Comparison of ENCODE assay signal across 22 cellular contexts in genomic region chr12:100114574-100114973, GRCh38. TPM values are rescaled to one million over a fixed set of nuclear protein-coding genes. Genes with fewer than 3 reads are reported as not detected.
DNase-seq lines count a peak whose midpoint lies in the region; ATAC-seq and TF ChIP-seq lines count a peak whose summit lies in the region.
"Had no signal": no experiment of that assay in that cellular context is flagged by ENCODE, and none has a peak within 500 bp of the region (broad histone marks: within the 10 kb centered on the region; RNA-seq: fewer than 3 reads in every experiment).

No MANE protein-coding gene starts in this region.

- H3K9me3 Mint-ChIP-seq in activated CD8-positive, alpha-beta memory T cell treated with anti-CD3 and anti-CD28 coated beads, Interleukin-2, amount 10 ng/mL, durations not matched to agents 7 days and 5 days (ENCODE audit: low read depth), result peaks cover 4% of the 10 kb centered on the region

- H3K4me3 ChIP-seq in suprapubic skin, result no peak overlapping the region
- no peak overlapping the region for H3K4me3 ChIP-seq in sigmoid colon
- H3K4me3 ChIP-seq: stomach had no signal

- H3K27ac Mint-ChIP-seq in activated CD8-positive, alpha-beta memory T cell treated with anti-CD3 and anti-CD28 coated beads, Interleukin-2, amount 10 ng/mL, durations not matched to agents 7 days and 5 days, result no peak overlapping the region
- H3K27ac Mint-ChIP-seq: activated CD4-positive, alpha-beta T cell treated with anti-CD3 and anti-CD28 coated beads, Interleukin-2, amount 10 ng/mL, durations not matched to agents 7 days and 5 days; mesothelial cell of epicardium had no signal

- H3K27ac ChIP-seq in suprapubic skin (no peak overlapping the region), sigmoid colon (no peak overlapping the region)
- H3K27ac ChIP-seq: brain microvascular endothelial cell, stomach had no signal

- H3K4me1 Mint-ChIP-seq in activated CD8-positive, alpha-beta memory T cell treated with anti-CD3 and anti-CD28 coated beads, Interleukin-2, amount 10 ng/mL, durations not matched to agents 7 days and 5 days, result peaks cover 9% of the 10 kb centered on the region

- H3K36me3 ChIP-seq in suprapubic skin, result no peaks in the 10 kb centered on the region
- H3K36me3 ChIP-seq in sigmoid colon, result no peaks in the 10 kb centered on the region
- H3K36me3 ChIP-seq: brain microvascular endothelial cell, stomach had no signal

- TF ChIP-seq CTCF in omental fat pad (IDR thresholded peaks at IDR 0.05), result no peak
- no peak for TF ChIP-seq CTCF in suprapubic skin (IDR thresholded peaks at IDR 0.05)
- TF ChIP-seq CTCF in sigmoid colon (IDR thresholded peaks at IDR 0.05), result no peak

- H3K4me1 ChIP-seq in suprapubic skin, result peaks cover 7% of the 10 kb centered on the region
- H3K4me1 ChIP-seq in sigmoid colon, result no peaks in the 10 kb centered on the region
- H3K4me1 ChIP-seq: Caco-2 had no signal

- ATAC-seq in GM18909 (IDR thresholded peaks at IDR 0.05; ENCODE audit: poor library complexity, unreplicated experiment) (peak; percentile 57), HG03159 (IDR thresholded peaks at IDR 0.05; ENCODE audit: unreplicated experiment) (peak; percentile 63), omental fat pad (ENCODE audit: low FRiP score) (no peak)
- no peak for ATAC-seq in activated CD8-positive, alpha-beta memory T cell treated with anti-CD3 and anti-CD28 coated beads, Interleukin-2, amount 10 ng/mL, durations not matched to agents 7 days and 5 days

- peak; percentile 35 for DNase-seq in AG08395 (ENCODE audit: low spot score)
- peak; percentile 10 for DNase-seq in cerebellar cortex (ENCODE audit: low spot score)
- no peak for DNase-seq in omental fat pad (ENCODE audit: low spot score)
- DNase-seq in suprapubic skin (ENCODE audit: low spot score in 2 of 2), result no peak
- no peak for DNase-seq in activated CD8-positive, alpha-beta memory T cell treated with anti-CD3 and anti-CD28 coated beads, Interleukin-2, amount 10 ng/mL, durations not matched to agents 7 days and 5 days
- no peak for DNase-seq in sigmoid colon
- DNase-seq: activated CD4-positive, alpha-beta T cell treated with anti-CD3 and anti-CD28 coated beads, Interleukin-2, amount 10 ng/mL, durations not matched to agents 7 days and 5 days; activated naive CD4-positive, alpha-beta T cell treated with anti-CD3 and anti-CD28 coated beads, Interleukin-2, amount 50 U/mL, for 16 hours; activated T-cell treated with anti-CD3 and anti-CD28 coated beads for 4 hours; brain microvascular endothelial cell; Caco-2; dermis blood vessel endothelial cell; hippocampal formation; kidney glomerular epithelial cell; MV-4-11; NCI-H2029 treated with DMSO at 0.1 percent for 48 hours; NCI-H524 treated with DMSO at 0.1 percent for 48 hours; retina; stomach had no signal

- no peak for TF ChIP-seq POLR2A in suprapubic skin (IDR thresholded peaks at IDR 0.05)
- TF ChIP-seq POLR2A in sigmoid colon (IDR thresholded peaks at IDR 0.05), result no peak

- TF ChIP-seq EP300 in suprapubic skin (IDR thresholded peaks at IDR 0.05), result no peak
- no peak for TF ChIP-seq EP300 in sigmoid colon (IDR thresholded peaks at IDR 0.05)

- CTCF ChIA-PET in activated CD8-positive, alpha-beta memory T cell treated with anti-CD3 and anti-CD28 coated beads, Interleukin-2, amount 10 ng/mL, durations not matched to agents 7 days and 5 days (lab: Charles Lee), result no interaction called here

- peaks cover 41% of the 10 kb centered on the region for H3K36me3 Mint-ChIP-seq in activated CD8-positive, alpha-beta memory T cell treated with anti-CD3 and anti-CD28 coated beads, Interleukin-2, amount 10 ng/mL, durations not matched to agents 7 days and 5 days

- no peak overlapping the region for H3K4me3 Mint-ChIP-seq in activated CD8-positive, alpha-beta memory T cell treated with anti-CD3 and anti-CD28 coated beads, Interleukin-2, amount 10 ng/mL, durations not matched to agents 7 days and 5 days
- H3K4me3 Mint-ChIP-seq: activated CD4-positive, alpha-beta T cell treated with anti-CD3 and anti-CD28 coated beads, Interleukin-2, amount 10 ng/mL, durations not matched to agents 7 days and 5 days; mesothelial cell of epicardium had no signal

- H3K9me3 ChIP-seq in suprapubic skin, result no peaks in the 10 kb centered on the region
- no peaks in the 10 kb centered on the region for H3K9me3 ChIP-seq in sigmoid colon
- H3K9me3 ChIP-seq: Caco-2, stomach had no signal

- intact Hi-C loops in sigmoid colon (cut with DNase I), result no loop called here

- no peaks in the 10 kb centered on the region for H3K27me3 Mint-ChIP-seq in activated CD8-positive, alpha-beta memory T cell treated with anti-CD3 and anti-CD28 coated beads, Interleukin-2, amount 10 ng/mL, durations not matched to agents 7 days and 5 days
- H3K27me3 Mint-ChIP-seq: activated CD4-positive, alpha-beta T cell treated with anti-CD3 and anti-CD28 coated beads, Interleukin-2, amount 10 ng/mL, durations not matched to agents 7 days and 5 days had no signal

- H3K27me3 ChIP-seq in suprapubic skin, result no peaks in the 10 kb centered on the region
- H3K27me3 ChIP-seq in sigmoid colon, result no peaks in the 10 kb centered on the region
- H3K27me3 ChIP-seq: brain microvascular endothelial cell, stomach had no signal

RNA-seq across cellular contexts. Expression of gene BLTP3B, which starts 28.1 kb away (rescaled TPM):
- 10 to 100 TPM; 29.5 to 34.5 (median 33.9) TPM for total RNA-seq in omental fat pad
- total RNA-seq in suprapubic skin, result 10 to 100 TPM; 18.6 to 27.3 (median 22.2) TPM
- 10 to 100 TPM; 36.4 to 42.0 TPM for total RNA-seq in activated CD8-positive, alpha-beta memory T cell treated with anti-CD3 and anti-CD28 coated beads, Interleukin-2, amount 10 ng/mL, durations not matched to agents 7 days and 5 days
- total RNA-seq in sigmoid colon, result 10 to 100 TPM; 33.3 to 41.7 (median 36.4) TPM
- polyA plus RNA-seq in sigmoid colon, result 10 to 100 TPM in 1 of 3 donors, 1 to 10 TPM in 2; 6.0 to 21.7 (median 9.3) TPM

Comparison
In these comparisons a context has a peak if more than half of its experiments do, and no peak if none do; other contexts are left out.
1. DNase-seq: peak in AG08395 (single experiment) and cerebellar cortex (single experiment); none in omental fat pad (single experiment), suprapubic skin (0 of 2), activated CD8-positive, alpha-beta memory T cell treated with anti-CD3 and anti-CD28 coated beads, Interleukin-2, amount 10 ng/mL, durations not matched to agents 7 days and 5 days (single experiment) and sigmoid colon (single experiment).
2. ATAC-seq: peak in GM18909 (single experiment) and HG03159 (single experiment); none in omental fat pad (single experiment) and activated CD8-positive, alpha-beta memory T cell treated with anti-CD3 and anti-CD28 coated beads, Interleukin-2, amount 10 ng/mL, durations not matched to agents 7 days and 5 days (single experiment).